ENCODE assay signal across 1 cellular context in genomic region chr5:9505215-9505614, GRCh38.
TF ChIP-seq lines count a peak whose summit lies in the region.

No MANE protein-coding gene starts in this region.

TF ChIP-seq in IMR-90, 13 proteins besides CTCF, POLR2A, EP300 and RAD21 (continued from another document):
- TF ChIP-seq USF2 (IDR thresholded peaks at IDR 0.05; ENCODE audit: low read depth, low read length) (no peak), CEBPB (IDR thresholded peaks at IDR 0.05; ENCODE audit: low read depth, low read length) (no peak), RFX5 (IDR thresholded peaks at IDR 0.05; ENCODE audit: low read depth, low read length) (no peak)
